Comparison of ENCODE assay signal across 8 cellular contexts in the genomic region with DNA sequence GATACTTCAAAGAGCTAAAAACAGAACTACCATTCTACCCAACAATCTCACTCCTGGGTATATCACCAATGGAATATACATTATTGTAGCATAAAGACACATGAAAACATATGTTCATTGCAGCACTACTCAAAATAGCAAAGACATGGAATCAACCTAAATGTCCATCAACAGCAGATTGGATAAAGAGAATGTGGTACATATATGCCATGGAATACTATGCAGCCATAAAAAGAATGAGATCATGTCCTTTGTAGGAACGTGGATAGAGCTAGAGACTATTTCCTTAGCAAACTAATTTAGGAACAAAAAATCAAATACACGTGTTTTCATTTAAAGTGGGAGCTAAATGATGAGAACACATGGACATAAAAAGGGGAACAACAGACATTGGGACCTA.
"Had no signal": no experiment of that assay in that cellular context is flagged by ENCODE, and none has a peak within 500 bp of the region (broad histone marks: within the 10 kb centered on the region; RNA-seq: fewer than 3 reads in every experiment).

No MANE protein-coding gene starts in this region.

- H3K4me3 ChIP-seq: GM12878 had no signal

- DNase-seq: GDM1, GF-D8 had no signal

- FAIRE-seq: G401.6, GM12878, GM12891, GM12892, GM18507, GM19239 had no signal

- ATAC-seq: GM12878 had no signal
